Comparison of ENCODE assay signal across 18 cellular contexts in genomic region chr2:16623564-16624418, GRCh38. TPM values are rescaled to one million over a fixed set of nuclear protein-coding genes. Genes with fewer than 3 reads are reported as not detected.
DNase-seq lines count a peak whose midpoint lies in the region; ATAC-seq and TF ChIP-seq lines count a peak whose summit lies in the region.
"Had no signal": no experiment of that assay in that cellular context is flagged by ENCODE, and none has a peak within 500 bp of the region (broad histone marks: within the 10 kb centered on the region; RNA-seq: fewer than 3 reads in every experiment).

No MANE protein-coding gene starts in this region.

- H2AFZ ChIP-seq in OCI-LY1 (ENCODE audit: low read length), result no peak overlapping the region

- no peaks in the 10 kb centered on the region for H3K27me3 ChIP-seq in OCI-LY1 (ENCODE audit: insufficient read depth, low read length)
- no peaks in the 10 kb centered on the region for H3K27me3 ChIP-seq in spleen (replicated peaks in 1 of 7)
- H3K27me3 ChIP-seq: foreskin keratinocyte, pancreas had no signal

- WGBS in spleen, 5 donors, result 36 to 53% (median 40%) methylated on average over 5 of the region's 5 CpGs

- H3F3A ChIP-seq in OCI-LY1 (ENCODE audit: insufficient read depth, low read length), result no peaks in the 10 kb centered on the region

- H3K36me3 Mint-ChIP-seq in activated CD4-positive, alpha-beta T cell treated with anti-CD3 and anti-CD28 coated beads for 36 hours (ENCODE audit: low read depth), result no peaks in the 10 kb centered on the region
- H3K36me3 Mint-ChIP-seq: activated CD4-positive, alpha-beta memory T cell treated with anti-CD3 and anti-CD28 coated beads for 36 hours had no signal

- no peaks in the 10 kb centered on the region for H3K9me3 Mint-ChIP-seq in activated CD4-positive, alpha-beta T cell treated with anti-CD3 and anti-CD28 coated beads for 36 hours (ENCODE audit: low read depth)
- H3K9me3 Mint-ChIP-seq: activated CD4-positive, alpha-beta memory T cell treated with anti-CD3 and anti-CD28 coated beads for 36 hours; stimulated activated naive CD8-positive, alpha-beta T cell treated with anti-CD3 and anti-CD28 coated beads, Interleukin-15, amount 100 ng/mL, for 72 hours had no signal

- H3K27ac Mint-ChIP-seq in activated CD4-positive, alpha-beta T cell treated with anti-CD3 and anti-CD28 coated beads for 36 hours, result peak overlapping the region; percentile 11
- H3K27ac Mint-ChIP-seq: activated CD4-positive, alpha-beta memory T cell treated with anti-CD3 and anti-CD28 coated beads for 36 hours; stimulated activated naive CD8-positive, alpha-beta T cell treated with anti-CD3 and anti-CD28 coated beads, Interleukin-15, amount 100 ng/mL, for 72 hours had no signal

- H3K4me3 Mint-ChIP-seq in activated CD4-positive, alpha-beta T cell treated with anti-CD3 and anti-CD28 coated beads for 36 hours, result no peak overlapping the region
- H3K4me3 Mint-ChIP-seq: activated CD4-positive, alpha-beta memory T cell treated with anti-CD3 and anti-CD28 coated beads for 36 hours; stimulated activated naive CD8-positive, alpha-beta T cell treated with anti-CD3 and anti-CD28 coated beads, Interleukin-15, amount 100 ng/mL, for 72 hours had no signal

- intact Hi-C loops in activated CD4-positive, alpha-beta T cell treated with anti-CD3 and anti-CD28 coated beads for 36 hours (cut with DNase I, micrococcal nuclease), result loop anchor here in 1 of 2 experiments (2.0 kb wide), 1 partner anchor 105 kb away; no protein-coding TSS in a partner anchor
- intact Hi-C loops in spleen (cut with DNase I; ENCODE audit: low total_unique reads), result loop anchor here (5.0 kb wide), 1 partner anchor 39 kb away; no protein-coding TSS in a partner anchor

- no peak overlapping the region for H3K4me3 ChIP-seq in OCI-LY1 (ENCODE audit: low read depth, low read length, poor library complexity, severe bottlenecking)
- H3K4me3 ChIP-seq in spleen, result peak overlapping the region in 1 of 8 donors; percentile 33
- H3K4me3 ChIP-seq: pancreas had no signal

- H3K4me1 Mint-ChIP-seq in activated CD4-positive, alpha-beta T cell treated with anti-CD3 and anti-CD28 coated beads for 36 hours, result peaks cover 46% of the 10 kb centered on the region

- H3K4me2 ChIP-seq in OCI-LY1 (ENCODE audit: low read length), result peak overlapping the region; percentile 21; the same call in 1 of the 2 replicates

- DNase-seq in activated CD4-positive, alpha-beta T cell treated with anti-CD3 and anti-CD28 coated beads for 36 hours, result no peak
- no peak for DNase-seq in activated CD4-positive, alpha-beta T cell treated with anti-CD3 and anti-CD28 coated beads for 4 hours
- DNase-seq in epithelial cell of prostate (ENCODE audit: low read depth, low spot score), result no peak
- no peak for DNase-seq in spleen
- DNase-seq in GM19240 (ENCODE audit: insufficient read length, low spot score), result no peak
- DNase-seq in A172 (ENCODE audit: low spot score), result no peak
- no peak for DNase-seq in hippocampal formation (lab: John Stamatoyannopoulos, UW)
- DNase-seq: activated CD4-positive, alpha-beta memory T cell treated with anti-CD3 and anti-CD28 coated beads for 36 hours; effector memory CD4-positive, alpha-beta T cell; GDM1; Karpas-422; mesendoderm; NCI-H1436 treated with DMSO at 0.1 percent for 48 hours; pancreas; small intestine; stimulated activated naive CD8-positive, alpha-beta T cell treated with anti-CD3 and anti-CD28 coated beads, Interleukin-15, amount 100 ng/mL, for 72 hours had no signal

- H3K79me2 ChIP-seq in OCI-LY1 (ENCODE audit: insufficient read depth, low read length), result no peaks in the 10 kb centered on the region

- peak overlapping the region; percentile 95 for H3K27ac ChIP-seq in OCI-LY1 (ENCODE audit: low read depth, low read length, poor library complexity, severe bottlenecking)
- peak overlapping the region; percentile 29 for H3K27ac ChIP-seq in epithelial cell of prostate
- H3K27ac ChIP-seq in spleen, result peak overlapping the region in 7 of 8 donors; percentile 78 to 96 (median 92)
- H3K27ac ChIP-seq: foreskin keratinocyte had no signal

- ATAC-seq in activated CD4-positive, alpha-beta T cell treated with anti-CD3 and anti-CD28 coated beads for 36 hours, result peak; percentile 54
- ATAC-seq: pancreas; stimulated activated naive CD8-positive, alpha-beta T cell treated with anti-CD3 and anti-CD28 coated beads, Interleukin-15, amount 100 ng/mL, for 72 hours had no signal

- H3K9me2 ChIP-seq in OCI-LY1 (ENCODE audit: low read depth, low read length), result no peaks in the 10 kb centered on the region

- H3K4me1 ChIP-seq in OCI-LY1 (ENCODE audit: insufficient read depth, low read length, severe bottlenecking) (peaks cover 71% of the 10 kb centered on the region), spleen (peaks cover 59 to 100% (median 77%) of the 10 kb centered on the region in 6 donors)
- H3K4me1 ChIP-seq: foreskin keratinocyte had no signal

- no peaks in the 10 kb centered on the region for H4K20me1 ChIP-seq in OCI-LY1 (ENCODE audit: insufficient read depth, low read length)

- POLR2A ChIA-PET in activated CD4-positive, alpha-beta T cell treated with anti-CD3 and anti-CD28 coated beads for 36 hours (lab: Charles Lee), result interaction anchor here (0.5 kb wide), 1 partner anchor 205 kb away, joined by 4 read pairs; no protein-coding TSS in a partner anchor

- H3K27me3 Mint-ChIP-seq in activated CD4-positive, alpha-beta T cell treated with anti-CD3 and anti-CD28 coated beads for 36 hours, result no peaks in the 10 kb centered on the region

- CTCF ChIA-PET in activated CD4-positive, alpha-beta T cell treated with anti-CD3 and anti-CD28 coated beads for 36 hours (lab: Charles Lee), result interaction anchor here (0.6 to 4.1 kb wide), 6 partner anchors 15 to 136 kb away, joined by 3 to 19 read pairs (median 8); no protein-coding TSS in a partner anchor

- peak overlapping the region; percentile 15; the same call in 1 of the 2 replicates for H3K9ac ChIP-seq in OCI-LY1 (ENCODE audit: low read length)

- no peak for TF ChIP-seq POLR2A in spleen (IDR thresholded peaks at IDR 0.05)

- H3K9me3 ChIP-seq in OCI-LY1 (ENCODE audit: low read length) (no peaks in the 10 kb centered on the region), spleen (no peaks in the 10 kb centered on the region)
- H3K9me3 ChIP-seq: pancreas had no signal

- TF ChIP-seq CTCF in OCI-LY1 (IDR thresholded peaks at IDR 0.05; ENCODE audit: low read length) (no peak), spleen (IDR thresholded peaks at IDR 0.05 in 8 of 11, conservative IDR thresholded peaks at IDR 0.05 in 3 of 11) (no peak)

- H3K36me3 ChIP-seq in OCI-LY1 (ENCODE audit: insufficient read depth, low read length) (peaks cover 20% of the 10 kb centered on the region; the same call in 1 of the 2 replicates), spleen (peaks cover 0 to 58% (median 11%) of the 10 kb centered on the region in 6 donors)
- H3K36me3 ChIP-seq: pancreas had no signal

RNA-seq across cellular contexts. Expression of gene CYRIA, which starts 41.8 kb away (rescaled TPM):
- total RNA-seq in activated CD4-positive, alpha-beta T cell treated with anti-CD3 and anti-CD28 coated beads for 36 hours, result 1 to 10 TPM; 2.5 to 2.8 TPM
- 10 to 100 TPM; 50.5 to 87.9 (median 75.5) TPM for total RNA-seq in spleen
- 10 to 100 TPM; 11.1 to 16.4 (median 13.2) TPM for polyA plus RNA-seq in spleen
- 23.7 and 25.2 TPM in 2 replicates for total RNA-seq in A172 (2014; rRNA removed; shearing (Covaris generic))

Comparison
In these comparisons a context has a peak if more than half of its experiments do, and no peak if none do; other contexts are left out.
1. H3K27ac ChIP-seq: peak in every context shown above with its lines; median percentile 95 in OCI-LY1; 92 in spleen; 29 in epithelial cell of prostate.